9 cellular contexts compared by ENCODE assay signal in the genomic region with DNA sequence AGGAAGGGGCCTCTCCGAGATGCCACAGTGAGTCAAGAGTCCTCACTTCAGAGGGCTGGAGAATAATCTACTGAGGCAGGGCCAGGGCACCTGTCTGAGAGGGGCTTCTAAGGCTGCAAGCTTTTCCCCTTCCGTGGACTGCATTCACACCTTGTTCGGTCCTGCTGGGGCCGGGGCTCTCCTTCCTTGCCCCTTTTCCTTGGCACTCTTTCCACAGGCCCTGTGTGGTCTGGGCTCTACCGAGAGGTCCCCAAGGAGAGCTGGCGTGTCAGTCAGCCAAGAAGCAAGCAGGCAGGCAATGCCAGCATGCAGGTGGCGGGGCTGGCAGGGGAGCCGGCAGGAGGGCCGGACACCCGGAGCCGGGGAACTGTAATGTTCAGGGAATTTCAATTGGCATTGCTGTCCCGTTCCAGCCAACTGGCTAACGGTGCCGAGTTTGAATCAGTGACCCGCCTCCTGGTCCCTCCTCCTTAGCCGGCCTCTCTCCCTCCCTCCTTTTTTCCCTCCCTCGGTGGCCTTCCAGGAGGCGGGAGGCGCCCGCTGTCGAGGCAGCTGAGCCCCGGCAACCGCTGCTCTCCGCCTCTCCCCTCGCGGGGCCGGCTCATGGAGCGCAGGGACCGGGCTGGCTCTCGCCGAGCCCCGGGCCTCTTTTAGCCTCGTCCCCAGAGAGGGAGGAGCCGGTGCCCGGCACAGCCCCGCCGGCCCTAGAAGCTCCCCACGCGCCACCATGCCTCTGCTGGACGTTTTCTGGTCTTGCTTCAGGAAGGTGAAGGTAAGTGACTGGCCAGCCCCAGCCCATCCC. TPM values are rescaled to one million over a fixed set of nuclear protein-coding genes. Genes with fewer than 3 reads are reported as not detected.
DNase-seq lines count a peak whose midpoint lies in the region; ATAC-seq and TF ChIP-seq lines count a peak whose summit lies in the region.
"Had no signal": no experiment of that assay in that cellular context is flagged by ENCODE, and none has a peak within 500 bp of the region (broad histone marks: within the 10 kb centered on the region; RNA-seq: fewer than 3 reads in every experiment).

A gene with protein sequence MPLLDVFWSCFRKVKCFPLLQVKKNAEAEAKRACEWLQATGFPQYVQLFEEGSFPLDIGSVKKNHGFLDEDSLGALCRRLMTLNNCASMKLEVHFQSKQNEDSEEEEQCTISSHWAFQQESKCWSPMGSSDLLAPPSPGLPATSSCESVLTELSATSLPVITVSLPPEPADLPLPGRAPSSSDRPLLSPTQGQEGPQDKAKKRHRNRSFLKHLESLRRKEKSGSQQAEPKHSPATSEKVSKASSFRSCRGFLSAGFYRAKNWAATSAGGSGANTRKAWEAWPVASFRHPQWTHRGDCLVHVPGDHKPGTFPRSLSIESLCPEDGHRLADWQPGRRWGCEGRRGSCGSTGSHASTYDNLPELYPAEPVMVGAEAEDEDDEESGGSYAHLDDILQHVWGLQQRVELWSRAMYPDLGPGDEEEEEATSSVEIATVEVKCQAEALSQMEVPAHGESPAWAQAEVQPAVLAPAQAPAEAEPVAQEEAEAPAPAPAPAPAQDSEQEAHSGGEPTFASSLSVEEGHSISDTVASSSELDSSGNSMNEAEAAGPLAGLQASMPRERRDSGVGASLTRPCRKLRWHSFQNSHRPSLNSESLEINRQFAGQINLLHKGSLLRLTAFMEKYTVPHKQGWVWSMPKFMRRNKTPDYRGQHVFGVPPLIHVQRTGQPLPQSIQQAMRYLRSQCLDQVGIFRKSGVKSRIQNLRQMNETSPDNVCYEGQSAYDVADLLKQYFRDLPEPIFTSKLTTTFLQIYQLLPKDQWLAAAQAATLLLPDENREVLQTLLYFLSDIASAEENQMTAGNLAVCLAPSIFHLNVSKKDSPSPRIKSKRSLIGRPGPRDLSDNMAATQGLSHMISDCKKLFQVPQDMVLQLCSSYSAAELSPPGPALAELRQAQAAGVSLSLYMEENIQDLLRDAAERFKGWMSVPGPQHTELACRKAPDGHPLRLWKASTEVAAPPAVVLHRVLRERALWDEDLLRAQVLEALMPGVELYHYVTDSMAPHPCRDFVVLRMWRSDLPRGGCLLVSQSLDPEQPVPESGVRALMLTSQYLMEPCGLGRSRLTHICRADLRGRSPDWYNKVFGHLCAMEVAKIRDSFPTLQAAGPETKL (plus strand): TSS at position 511 of the 802 bp plus-strand sequence. CDS start 217 bp downstream, at position 728.

- TF ChIP-seq CTCF in epithelial cell of proximal tubule (conservative IDR thresholded peaks at IDR 0.05; ENCODE audit: low read depth, low read length) = peak; percentile 20

- H3K27me3 ChIP-seq in ACC112 (ENCODE audit: insufficient read depth, low read length) = no peaks in the 10 kb centered on the region
- no peaks in the 10 kb centered on the region for H3K27me3 ChIP-seq in MG63

- peak; percentile 78 for DNase-seq in MG63
- DNase-seq in epithelial cell of proximal tubule (ENCODE audit: low read depth) = no peak
- peak; percentile 10 for DNase-seq in midbrain (lab: John Stamatoyannopoulos, UW)
- DNase-seq in NCI-H2196 treated with DMSO at 0.1 percent for 48 hours (lab: John Stamatoyannopoulos, UW; ENCODE audit: unreplicated experiment) = no peak
- no peak for DNase-seq in SIG-M5 treated with dmso at 0.1 percent for 504 hours (lab: John Stamatoyannopoulos, UW; ENCODE audit: unreplicated experiment)

- H3K4me1 ChIP-seq in ACC112 (ENCODE audit: control insufficient read depth, insufficient read depth, low read length, unreplicated experiment) = peaks cover 12% of the 10 kb centered on the region

- H3K9me3 Mint-ChIP-seq in activated T-helper 17 cell treated with anti-CD3 and anti-CD28 coated beads, Interleukin-2, amount 50 U/mL, for 72 hours = no peaks in the 10 kb centered on the region

- H3K36me3 ChIP-seq in ACC112 (ENCODE audit: insufficient read depth, low read length) = no peaks in the 10 kb centered on the region
- H3K36me3 ChIP-seq in MG63 = no peaks in the 10 kb centered on the region

- no peak for ATAC-seq in HG03045 (IDR thresholded peaks at IDR 0.05; ENCODE audit: unreplicated experiment)
- ATAC-seq in activated T-helper 17 cell treated with anti-CD3 and anti-CD28 coated beads, Interleukin-2, amount 50 U/mL, for 72 hours (replicated peaks) = no peak

- peaks cover 9% of the 10 kb centered on the region for H3K27me3 Mint-ChIP-seq in activated T-helper 17 cell treated with anti-CD3 and anti-CD28 coated beads, Interleukin-2, amount 50 U/mL, for 72 hours

- no peak within 1 kb of the TSS for H3K27ac Mint-ChIP-seq in activated T-helper 17 cell treated with anti-CD3 and anti-CD28 coated beads, Interleukin-2, amount 50 U/mL, for 72 hours

- H3K4me1 Mint-ChIP-seq in activated T-helper 17 cell treated with anti-CD3 and anti-CD28 coated beads, Interleukin-2, amount 50 U/mL, for 72 hours = no peaks in the 10 kb centered on the region

- H3K4me3 ChIP-seq in ACC112 (ENCODE audit: low read depth, low read length) (peak within 1 kb of the TSS; percentile 77), MG63 (peak within 1 kb of the TSS; percentile 50), epithelial cell of proximal tubule (ENCODE audit: low read depth, low read length) (peak within 1 kb of the TSS; percentile 53)

- H3K79me2 ChIP-seq in ACC112 (ENCODE audit: control insufficient read depth, insufficient read depth, low read length, unreplicated experiment) = peaks cover 3% of the 10 kb centered on the region

- H3K4me3 Mint-ChIP-seq in activated T-helper 17 cell treated with anti-CD3 and anti-CD28 coated beads, Interleukin-2, amount 50 U/mL, for 72 hours = no peak within 1 kb of the TSS

- H2AFZ ChIP-seq in ACC112 (ENCODE audit: low read length, unreplicated experiment) = peak within 1 kb of the TSS; percentile 38

- H3K27ac ChIP-seq in ACC112 (ENCODE audit: low read depth, low read length) = no peak within 1 kb of the TSS

- no peaks in the 10 kb centered on the region for H3K36me3 Mint-ChIP-seq in activated T-helper 17 cell treated with anti-CD3 and anti-CD28 coated beads, Interleukin-2, amount 50 U/mL, for 72 hours (ENCODE audit: low read depth)

- no peaks in the 10 kb centered on the region for H3K9me3 ChIP-seq in MG63

RNA-seq across cellular contexts. Expression of the gene that starts here (rescaled TPM):
- total RNA-seq in MG63 (2014; rRNA removed; shearing (Covaris generic); ENCODE audit: low replicate concordance) = 1.4 and 2.8 TPM in 2 replicates
- total RNA-seq in epithelial cell of proximal tubule = 7.7 and 9.5 TPM in 2 replicates
- total RNA-seq in activated T-helper 17 cell treated with anti-CD3 and anti-CD28 coated beads, Interleukin-2, amount 50 U/mL, for 72 hours = 1 to 10 TPM in 1 of 2 donors, under 1 TPM in 1; 0.52 to 1.8 TPM
- total RNA-seq: OCI-LY7 had no signal

Comparison
In these comparisons a context has a peak if more than half of its experiments do, and no peak if none do; other contexts are left out.
1. DNase-seq: peak in MG63 (single experiment) and midbrain (single experiment); none in epithelial cell of proximal tubule (single experiment), NCI-H2196 treated with DMSO at 0.1 percent for 48 hours (single experiment) and SIG-M5 treated with dmso at 0.1 percent for 504 hours (single experiment).
2. Peak in every context shown above with its lines, with median percentiles within 50 percentile points of each other: H3K4me3 ChIP-seq.